Comparison of ENCODE assay signal across 10 cellular contexts in the genomic region with DNA sequence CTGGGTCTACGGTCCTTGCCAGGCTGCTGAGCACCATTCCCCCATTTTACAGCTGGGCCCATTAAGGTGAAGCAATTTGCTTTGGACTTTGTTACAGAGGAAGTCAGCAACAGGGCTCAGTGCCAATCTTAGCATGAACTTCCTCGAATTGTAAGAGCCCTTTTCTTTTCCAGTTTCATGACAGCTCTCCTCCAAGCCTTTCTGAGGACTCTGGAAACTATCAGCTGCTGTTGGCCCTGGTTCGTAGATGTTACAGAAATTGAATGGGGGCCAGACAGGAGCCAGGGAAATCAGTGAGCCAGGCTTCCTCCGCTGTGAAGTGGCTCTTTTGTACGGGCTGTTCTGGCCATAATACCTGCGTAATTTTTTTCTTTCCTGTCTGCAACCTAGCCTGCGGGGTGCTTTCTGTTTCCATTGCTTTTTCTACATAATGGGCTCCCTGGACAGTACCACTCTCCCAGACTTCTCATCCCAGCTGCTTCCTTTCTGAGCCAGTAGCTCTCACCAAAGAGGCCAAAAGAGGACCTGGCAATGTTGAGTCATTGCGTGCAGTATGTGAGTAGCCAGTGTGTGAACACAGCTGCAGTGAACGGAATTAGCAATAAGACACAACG.
DNase-seq lines count a peak whose midpoint lies in the region; ATAC-seq and TF ChIP-seq lines count a peak whose summit lies in the region.
"Had no signal": no experiment of that assay in that cellular context is flagged by ENCODE, and none has a peak within 500 bp of the region (broad histone marks: within the 10 kb centered on the region; RNA-seq: fewer than 3 reads in every experiment).

No MANE protein-coding gene starts in this region.

- CTCF ChIA-PET in AG04449 (lab: Yijun Ruan, JAX): interaction anchor here (1.4 kb wide), 1 partner anchor 256 kb away, joined by 3 read pairs; no protein-coding TSS in a partner anchor

- H3K36me3 ChIP-seq in suprapubic skin: no peaks in the 10 kb centered on the region

- TF ChIP-seq POLR2A in suprapubic skin (IDR thresholded peaks at IDR 0.05): no peak

- H3K4me3 ChIP-seq in AG04449 (ENCODE audit: low read depth, low read length) (no peak overlapping the region), choroid plexus epithelial cell (ENCODE audit: low read depth, low read length) (no peak overlapping the region), suprapubic skin (no peak overlapping the region)
- H3K4me3 ChIP-seq: BLaER1 had no signal

- TF ChIP-seq EP300 in suprapubic skin (IDR thresholded peaks at IDR 0.05): no peak

- TF ChIP-seq CTCF in AG04449 (IDR thresholded peaks at IDR 0.05; ENCODE audit: insufficient read depth, low read length, missing control alignments) (no peak), choroid plexus epithelial cell (conservative IDR thresholded peaks at IDR 0.05; ENCODE audit: low read depth, low read length) (no peak), suprapubic skin (IDR thresholded peaks at IDR 0.05) (no peak)

- H3K9me3 ChIP-seq in suprapubic skin: no peaks in the 10 kb centered on the region
- H3K9me3 ChIP-seq: BLaER1 had no signal

- ATAC-seq in GM21360 (IDR thresholded peaks at IDR 0.05; ENCODE audit: unreplicated experiment): no peak

- H3K4me1 ChIP-seq in suprapubic skin: peaks cover 15% of the 10 kb centered on the region
- H3K4me1 ChIP-seq: BLaER1 had no signal

- WGBS in suprapubic skin: 37% methylated on average over 10 of the region's 10 CpGs

- H3K27ac ChIP-seq in suprapubic skin: no peak overlapping the region
- H3K27ac ChIP-seq: BLaER1, KMS-11 had no signal

- no peaks in the 10 kb centered on the region for H3K27me3 ChIP-seq in suprapubic skin
- H3K27me3 ChIP-seq: BLaER1 had no signal

- peak; percentile 1 for DNase-seq in AG04449 (ENCODE audit: low read depth, low spot score)
- DNase-seq in NCI-H1436 treated with DMSO at 0.1 percent for 48 hours (lab: John Stamatoyannopoulos, UW): peak; percentile 48
- peak; percentile 35 for DNase-seq in choroid plexus epithelial cell (ENCODE audit: low read depth)
- DNase-seq in medulla oblongata (ENCODE audit: extremely low spot score): peak; percentile 61
- no peak for DNase-seq in KG1 (lab: John Stamatoyannopoulos, UW)
- no peak for DNase-seq in NCI-H187 (lab: John Stamatoyannopoulos, UW)
- DNase-seq in suprapubic skin (ENCODE audit: low spot score in 2 of 2): no peak

- POLR2A ChIA-PET in AG04449 (lab: Yijun Ruan, JAX): no interaction called here

Comparison
In these comparisons a context has a peak if more than half of its experiments do, and no peak if none do; other contexts are left out.
1. DNase-seq: peak in AG04449 (single experiment), NCI-H1436 treated with DMSO at 0.1 percent for 48 hours (single experiment), choroid plexus epithelial cell (single experiment) and medulla oblongata (single experiment); none in KG1 (single experiment), NCI-H187 (0 of 2) and suprapubic skin (0 of 2).